Comparison of ENCODE assay signal across 9 cellular contexts in genomic region chr3:30642715-30643361, GRCh38. TPM values are rescaled to one million over a fixed set of nuclear protein-coding genes. Genes with fewer than 3 reads are reported as not detected.
DNase-seq lines count a peak whose midpoint lies in the region; ATAC-seq, FAIRE-seq and TF ChIP-seq lines count a peak whose summit lies in the region.
"Had no signal": no experiment of that assay in that cellular context is flagged by ENCODE, and none has a peak within 500 bp of the region (broad histone marks: within the 10 kb centered on the region; RNA-seq: fewer than 3 reads in every experiment).

No MANE protein-coding gene starts in this region.

- no peak for TF ChIP-seq POLR2A in NB4 (IDR thresholded peaks at IDR 0.05; ENCODE audit: extremely low read depth, insufficient read length)

- ATAC-seq in GM18861 (IDR thresholded peaks at IDR 0.05; ENCODE audit: unreplicated experiment): peak; percentile 27
- ATAC-seq in HG02623 (IDR thresholded peaks at IDR 0.05; ENCODE audit: unreplicated experiment): no peak

- H3K27me3 ChIP-seq in small intestine (ENCODE audit: control insufficient read depth in 2 of 2, insufficient read depth in 2 of 2, low read length in 2 of 2): no peaks in the 10 kb centered on the region
- H3K27me3 ChIP-seq: brain microvascular endothelial cell had no signal

- H3K4me3 ChIP-seq in NB4 (ENCODE audit: low read depth, low read length): no peak overlapping the region
- no peak overlapping the region for H3K4me3 ChIP-seq in epithelial cell of proximal tubule (ENCODE audit: low read depth, low read length)
- no peak overlapping the region for H3K4me3 ChIP-seq in small intestine (ENCODE audit: low read depth in 1 of 2, low read length in 2 of 2)

- peaks cover 2 to 36% of the 10 kb centered on the region in 2 donors for H3K4me1 ChIP-seq in small intestine (ENCODE audit: control insufficient read depth in 2 of 2, insufficient read depth in 1 of 2, low read depth in 1 of 2, low read length in 1 of 2)

- WGBS in small intestine, 3 donors: 31 to 74% (median 49%) methylated on average over 4 of the region's 4 CpGs

- TF ChIP-seq CTCF in NB4 (IDR thresholded peaks at IDR 0.05; ENCODE audit: low read depth, low read length): no peak
- peak; percentile 3 for TF ChIP-seq CTCF in epithelial cell of proximal tubule (conservative IDR thresholded peaks at IDR 0.05; ENCODE audit: low read depth, low read length)

- H3K27ac ChIP-seq in small intestine (ENCODE audit: low read depth in 1 of 2, low read length in 1 of 2): peak overlapping the region; percentile 59 to 73

- FAIRE-seq in small intestine (lab: Jason Lieb, UNC): no peak

- H3K36me3 ChIP-seq in small intestine (ENCODE audit: control insufficient read depth in 2 of 2, insufficient read depth in 2 of 2, low read length in 2 of 2): peaks cover 0 to 4% of the 10 kb centered on the region in 2 donors

- no peaks in the 10 kb centered on the region for H3K9me3 ChIP-seq in small intestine (ENCODE audit: control insufficient read depth, low read depth)

- DNase-seq in NB4 (ENCODE audit: low read depth): peak; percentile 54
- no peak for DNase-seq in epithelial cell of proximal tubule (ENCODE audit: low read depth)
- no peak for DNase-seq in small intestine
- no peak for DNase-seq in hippocampal formation (lab: John Stamatoyannopoulos, UW)
- no peak for DNase-seq in inferior parietal cortex (ENCODE audit: extremely low spot score)
- DNase-seq: brain microvascular endothelial cell, NCI-H1105 treated with DMSO at 0.1 percent for 48 hours had no signal

RNA-seq across cellular contexts. Expression of gene TGFBR2, which starts 36.4 kb away (rescaled TPM):
- total RNA-seq in epithelial cell of proximal tubule: 53.4 and 55.7 TPM in 2 replicates
- polyA plus RNA-seq in small intestine: 10 to 100 TPM in 2 of 3 donors, 1 to 10 TPM in 1; 6.0 to 77.5 (median 13.5) TPM
